ENCODE assay signal across 1 cellular context in the genomic region with DNA sequence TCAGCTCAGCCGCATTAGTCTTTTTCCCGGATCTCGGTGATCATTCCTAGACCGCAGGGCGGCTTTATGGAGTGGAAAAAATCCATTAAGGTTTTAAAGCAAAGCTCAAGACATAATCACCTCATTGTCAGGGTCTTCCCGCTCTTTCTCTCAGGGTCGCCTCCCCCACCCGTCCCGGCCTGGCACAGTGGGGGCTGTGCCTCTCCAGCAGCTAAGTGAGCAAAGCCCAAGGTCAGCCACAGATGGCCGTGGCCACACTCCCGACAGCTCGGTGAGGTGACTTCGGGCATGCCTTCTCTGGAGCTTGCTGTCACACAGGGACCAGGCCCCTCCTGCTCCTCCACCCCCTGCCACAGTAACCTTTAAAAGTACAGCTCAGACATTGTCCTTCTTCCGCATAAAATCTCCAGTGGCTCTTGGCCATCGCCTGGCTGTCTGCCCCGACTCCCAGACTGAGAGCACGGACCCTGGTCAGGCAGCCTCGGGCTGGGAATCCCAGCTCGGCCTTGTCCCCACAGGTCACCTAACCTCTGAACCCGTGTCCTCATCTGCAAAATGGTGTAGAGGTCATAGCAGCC.
TF ChIP-seq lines count a peak whose summit lies in the region.

No MANE protein-coding gene starts in this region.

TF ChIP-seq in liver, 16 proteins besides CTCF, POLR2A, EP300 and RAD21 (continued from another document):
- TF ChIP-seq, protein P1, sequence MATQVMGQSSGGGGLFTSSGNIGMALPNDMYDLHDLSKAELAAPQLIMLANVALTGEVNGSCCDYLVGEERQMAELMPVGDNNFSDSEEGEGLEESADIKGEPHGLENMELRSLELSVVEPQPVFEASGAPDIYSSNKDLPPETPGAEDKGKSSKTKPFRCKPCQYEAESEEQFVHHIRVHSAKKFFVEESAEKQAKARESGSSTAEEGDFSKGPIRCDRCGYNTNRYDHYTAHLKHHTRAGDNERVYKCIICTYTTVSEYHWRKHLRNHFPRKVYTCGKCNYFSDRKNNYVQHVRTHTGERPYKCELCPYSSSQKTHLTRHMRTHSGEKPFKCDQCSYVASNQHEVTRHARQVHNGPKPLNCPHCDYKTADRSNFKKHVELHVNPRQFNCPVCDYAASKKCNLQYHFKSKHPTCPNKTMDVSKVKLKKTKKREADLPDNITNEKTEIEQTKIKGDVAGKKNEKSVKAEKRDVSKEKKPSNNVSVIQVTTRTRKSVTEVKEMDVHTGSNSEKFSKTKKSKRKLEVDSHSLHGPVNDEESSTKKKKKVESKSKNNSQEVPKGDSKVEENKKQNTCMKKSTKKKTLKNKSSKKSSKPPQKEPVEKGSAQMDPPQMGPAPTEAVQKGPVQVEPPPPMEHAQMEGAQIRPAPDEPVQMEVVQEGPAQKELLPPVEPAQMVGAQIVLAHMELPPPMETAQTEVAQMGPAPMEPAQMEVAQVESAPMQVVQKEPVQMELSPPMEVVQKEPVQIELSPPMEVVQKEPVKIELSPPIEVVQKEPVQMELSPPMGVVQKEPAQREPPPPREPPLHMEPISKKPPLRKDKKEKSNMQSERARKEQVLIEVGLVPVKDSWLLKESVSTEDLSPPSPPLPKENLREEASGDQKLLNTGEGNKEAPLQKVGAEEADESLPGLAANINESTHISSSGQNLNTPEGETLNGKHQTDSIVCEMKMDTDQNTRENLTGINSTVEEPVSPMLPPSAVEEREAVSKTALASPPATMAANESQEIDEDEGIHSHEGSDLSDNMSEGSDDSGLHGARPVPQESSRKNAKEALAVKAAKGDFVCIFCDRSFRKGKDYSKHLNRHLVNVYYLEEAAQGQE (IDR thresholded peaks at IDR 0.05): no peak
- peak in 1 of 2 donors; percentile 11 for TF ChIP-seq JUND (IDR thresholded peaks at IDR 0.05)
- TF ChIP-seq GABPA (IDR thresholded peaks at IDR 0.05 in 1 of 2, conservative IDR thresholded peaks at IDR 0.05 in 1 of 2): no peak
- no peak for TF ChIP-seq SP1 (IDR thresholded peaks at IDR 0.05)
- TF ChIP-seq HNF4A (conservative IDR thresholded peaks at IDR 0.05): peak; percentile 58 to 76
